ENCODE assay signal across 2 cellular contexts in genomic region chr9:135084262-135084661, GRCh38.
TF ChIP-seq lines count a peak whose summit lies in the region.

No MANE protein-coding gene starts in this region.

TF ChIP-seq in HEK293, 187 proteins besides CTCF, POLR2A, EP300 and RAD21 (continued from another document):
- TF ChIP-seq ZNF596 (tag by site-specific recombination; IDR thresholded peaks at IDR 0.05) (peak; percentile 93), ZNF521 (tag by site-specific recombination; IDR thresholded peaks at IDR 0.05) (peak; percentile 63; the same call in 1 of the 2 replicates), ZNF366 (tag by site-specific recombination; conservative IDR thresholded peaks at IDR 0.05) (peak; percentile 68)

TF ChIP-seq in H1, 55 proteins besides CTCF, POLR2A, EP300 and RAD21 (continued from another document):
- TF ChIP-seq RFX5 (IDR thresholded peaks at IDR 0.05; ENCODE audit: borderline replicate concordance, low read depth, low read length), result no peak
- TF ChIP-seq SP1 (IDR thresholded peaks at IDR 0.05; ENCODE audit: low read depth, low read length), result no peak
- TF ChIP-seq USF2 (IDR thresholded peaks at IDR 0.05; ENCODE audit: low read length), result no peak
- no peak for TF ChIP-seq BACH1 (IDR thresholded peaks at IDR 0.05; ENCODE audit: low read length)
- no peak for TF ChIP-seq EGR1 (IDR thresholded peaks at IDR 0.05; ENCODE audit: borderline replicate concordance, low read depth, low read length)
- TF ChIP-seq KDM5A (IDR thresholded peaks at IDR 0.05; ENCODE audit: low read length), result no peak
- TF ChIP-seq E2F6 (IDR thresholded peaks at IDR 0.05), result no peak
